7 cellular contexts compared by ENCODE assay signal in the genomic region with DNA sequence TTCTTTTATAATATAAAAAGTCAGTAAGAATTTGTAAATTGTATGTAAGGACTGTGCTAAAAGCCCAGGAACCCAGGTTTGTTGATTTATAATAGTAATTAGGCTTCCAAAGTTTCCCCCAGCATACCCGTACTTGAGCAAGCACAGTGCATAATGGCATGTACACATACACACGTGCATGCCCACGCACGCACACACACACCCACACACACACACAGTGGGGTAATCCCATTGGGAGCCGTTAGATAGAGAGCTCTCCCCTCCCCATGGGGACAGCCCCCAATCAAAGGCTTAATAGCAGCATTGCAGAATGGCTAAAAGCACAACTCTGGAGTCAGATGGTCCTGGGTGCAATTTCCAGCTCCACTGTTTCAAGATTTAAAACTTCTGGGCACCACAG.
"Had no signal": no experiment of that assay in that cellular context is flagged by ENCODE, and none has a peak within 500 bp of the region (broad histone marks: within the 10 kb centered on the region; RNA-seq: fewer than 3 reads in every experiment).

No MANE protein-coding gene starts in this region.

- H3K27ac ChIP-seq: HL-60 had no signal

- ATAC-seq: GM23338, K562 had no signal

- H3K4me3 ChIP-seq: GM23338, K562 had no signal

- H2AFZ ChIP-seq: GM23338 had no signal

- H3K4me2 ChIP-seq: GM23338 had no signal

- DNase-seq: H9, HCEC 1CT, HFFc6, IMR-90 had no signal
